Comparison of ENCODE assay signal across 21 cellular contexts in the genomic region with DNA sequence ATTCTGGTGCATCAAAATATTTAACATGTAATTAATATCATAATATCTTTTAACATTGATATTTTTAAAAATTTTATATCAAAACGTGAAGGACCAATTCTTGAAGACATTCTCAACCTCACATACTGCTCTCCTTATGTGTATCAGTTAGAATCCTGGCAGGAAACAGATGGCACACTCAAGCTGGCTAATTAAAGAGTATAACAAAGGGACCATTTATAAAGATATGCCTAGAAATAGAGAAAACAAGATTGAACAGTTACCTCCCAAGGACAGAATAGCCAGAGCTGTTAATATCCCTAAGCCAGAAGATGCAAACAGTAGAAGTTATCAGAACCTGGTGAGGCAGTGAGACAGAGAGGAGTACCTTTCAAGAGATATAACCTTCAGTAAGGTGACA.
"Had no signal": no experiment of that assay in that cellular context is flagged by ENCODE, and none has a peak within 500 bp of the region (broad histone marks: within the 10 kb centered on the region; RNA-seq: fewer than 3 reads in every experiment).

No MANE protein-coding gene starts in this region.

- H3K27me3 ChIP-seq: adrenal gland, cardiac muscle cell, gastrocnemius medialis, heart right ventricle, left lung, sigmoid colon, upper lobe of left lung had no signal

- H3K4me3 ChIP-seq: adrenal gland, cardiac muscle cell, coronary artery, gastrocnemius medialis, heart right ventricle, left lung, sigmoid colon, thoracic aorta, upper lobe of left lung had no signal

- H3K27me3 Mint-ChIP-seq: activated B cell treated with CpG ODN at 0.5 μM for 24 hours; activated CD4-positive, alpha-beta memory T cell treated with anti-CD3 and anti-CD28 coated beads for 36 hours; stimulated activated memory B cell treated with anti-CD40 and anti-IgM and Interleukin-4, amounts not matched to agents 10 μg/mL and 1 μg/mL and 100 μg/mL, for 72 hours had no signal

- H3K36me3 ChIP-seq: adrenal gland, cardiac muscle cell, gastrocnemius medialis, heart right ventricle, left lung, sigmoid colon, thoracic aorta, upper lobe of left lung had no signal

- H3K4me1 Mint-ChIP-seq: activated B cell treated with CpG ODN at 0.5 μM for 24 hours; stimulated activated memory B cell treated with anti-CD40 and anti-IgM and Interleukin-4, amounts not matched to agents 10 μg/mL and 1 μg/mL and 100 μg/mL, for 72 hours had no signal

- DNase-seq: activated B cell treated with CpG ODN at 0.5 μM for 24 hours; activated CD4-positive, alpha-beta memory T cell treated with anti-CD3 and anti-CD28 coated beads for 36 hours; activated CD4-positive, alpha-beta T cell treated with anti-CD3 and anti-CD28 coated beads for 4 hours; activated gamma-delta T cell treated with Interleukin-2 at 50 U/mL for 16 hours; activated T-cell treated with anti-CD3 and anti-CD28 coated beads for 4 hours; adrenal gland; gastrocnemius medialis; heart right ventricle; nucleus accumbens; sigmoid colon; stimulated activated CD4-positive, alpha-beta T cell treated with anti-CD3 and anti-CD28 coated beads, Interleukin-4, amount 100 ng/mL, for 24 hours; upper lobe of left lung had no signal

- H3K4me3 Mint-ChIP-seq: activated B cell treated with CpG ODN at 0.5 μM for 24 hours; activated CD4-positive, alpha-beta memory T cell treated with anti-CD3 and anti-CD28 coated beads for 36 hours; activated T-helper 1 cell treated with anti-CD3 and anti-CD28 coated beads, Interleukin-12 subunit alpha, Interleukin-12 subunit beta, Interleukin-2, Interleukin-4 antibody, amounts not matched to agents 30 ng/mL and 10 ng/mL and 1 ng/mL, durations not matched to agents 14 hours and 24 hours and 36 hours; mesothelial cell of epicardium; nephron; stimulated activated memory B cell treated with anti-CD40 and anti-IgM and Interleukin-4, amounts not matched to agents 10 μg/mL and 1 μg/mL and 100 μg/mL, for 72 hours had no signal

- H3K9me3 Mint-ChIP-seq: activated B cell treated with CpG ODN at 0.5 μM for 24 hours; activated CD4-positive, alpha-beta memory T cell treated with anti-CD3 and anti-CD28 coated beads for 36 hours; activated T-helper 1 cell treated with anti-CD3 and anti-CD28 coated beads, Interleukin-12 subunit alpha, Interleukin-12 subunit beta, Interleukin-2, Interleukin-4 antibody, amounts not matched to agents 30 ng/mL and 10 ng/mL and 1 ng/mL, durations not matched to agents 14 hours and 24 hours and 36 hours; mesothelial cell of epicardium; nephron; stimulated activated memory B cell treated with anti-CD40 and anti-IgM and Interleukin-4, amounts not matched to agents 10 μg/mL and 1 μg/mL and 100 μg/mL, for 72 hours had no signal

- H3K9me3 ChIP-seq: adrenal gland, gastrocnemius medialis, sigmoid colon, thoracic aorta, upper lobe of left lung had no signal

- H3K27ac Mint-ChIP-seq: activated B cell treated with CpG ODN at 0.5 μM for 24 hours; activated CD4-positive, alpha-beta memory T cell treated with anti-CD3 and anti-CD28 coated beads for 36 hours; activated T-helper 1 cell treated with anti-CD3 and anti-CD28 coated beads, Interleukin-12 subunit alpha, Interleukin-12 subunit beta, Interleukin-2, Interleukin-4 antibody, amounts not matched to agents 30 ng/mL and 10 ng/mL and 1 ng/mL, durations not matched to agents 14 hours and 24 hours and 36 hours; mesothelial cell of epicardium; nephron; stimulated activated memory B cell treated with anti-CD40 and anti-IgM and Interleukin-4, amounts not matched to agents 10 μg/mL and 1 μg/mL and 100 μg/mL, for 72 hours had no signal

- H3K36me3 Mint-ChIP-seq: activated naive CD4-positive, alpha-beta T cell treated with anti-CD3 and anti-CD28 coated beads, Interleukin-2, amount 50 U/mL, for 72 hours; mesothelial cell of epicardium; stimulated activated memory B cell treated with anti-CD40 and anti-IgM and Interleukin-4, amounts not matched to agents 10 μg/mL and 1 μg/mL and 100 μg/mL, for 72 hours had no signal
